ENCODE assay signal across 13 cellular contexts in the genomic region with DNA sequence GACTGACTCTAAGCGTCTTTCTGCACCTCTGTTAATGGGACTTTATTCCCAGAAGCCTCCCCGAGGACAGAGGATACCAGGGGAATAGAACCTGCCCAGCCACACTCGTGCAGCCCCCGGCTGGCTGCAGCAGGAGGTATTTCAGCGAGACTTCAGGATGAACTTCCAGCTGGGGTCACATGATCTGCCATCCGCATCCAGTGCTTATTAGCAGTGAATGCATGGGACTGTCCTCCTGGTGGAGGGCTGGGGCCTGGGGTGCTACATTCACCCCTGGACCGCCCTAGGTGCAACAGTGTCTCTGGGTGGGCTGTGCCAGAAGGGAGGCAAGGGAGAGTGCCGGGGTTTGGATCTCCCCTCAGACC. TPM values are rescaled to one million over a fixed set of nuclear protein-coding genes. Genes with fewer than 3 reads are reported as not detected.
DNase-seq lines count a peak whose midpoint lies in the region; ATAC-seq, FAIRE-seq and TF ChIP-seq lines count a peak whose summit lies in the region.
"Had no signal": no experiment of that assay in that cellular context is flagged by ENCODE, and none has a peak within 500 bp of the region (broad histone marks: within the 10 kb centered on the region; RNA-seq: fewer than 3 reads in every experiment).

No MANE protein-coding gene starts in this region.

- H2BK12ac ChIP-seq in H1 (ENCODE audit: low read depth, low read length), result no peak overlapping the region

- H3K9ac ChIP-seq in H1 (replicated peaks in 1 of 4; ENCODE audit: extremely low read depth in 1 of 4, low read depth in 3 of 4, low read length in 3 of 4), result no peak overlapping the region

- no peak overlapping the region for H3K4ac ChIP-seq in H1 (replicated peaks; ENCODE audit: insufficient read length, low read depth, low read length)

- no peaks in the 10 kb centered on the region for H3K79me1 ChIP-seq in H1 (ENCODE audit: low read depth, low read length)

- H3K27ac Mint-ChIP-seq in CD14-positive monocyte (no peak overlapping the region), T-cell (peak overlapping the region in 1 of 2 donors; percentile 58), osteocyte (ENCODE audit: unreplicated experiment) (peak overlapping the region; percentile 18)
- H3K27ac Mint-ChIP-seq: activated CD8-positive, alpha-beta memory T cell treated with anti-CD3 and anti-CD28 coated beads, Interleukin-2, amount 10 ng/mL, durations not matched to agents 7 days and 5 days had no signal

- no peak overlapping the region for H3K27ac ChIP-seq in H1 (ENCODE audit: low read depth, low read length)
- H3K27ac ChIP-seq: RWPE1 had no signal

- H3K4me1 ChIP-seq in H1 (replicated peaks in 1 of 4; ENCODE audit: control insufficient read depth in 3 of 4, insufficient read depth in 4 of 4, low read length in 3 of 4), result peaks cover 0 to 51% (median 34%) of the 10 kb centered on the region in 4 experiments; a peak in 6 of 7 replicates

- no peak for TF ChIP-seq POLR2A in H1 (IDR thresholded peaks at IDR 0.05; ENCODE audit: control extremely low read depth in 1 of 2, low read depth in 2 of 2, low read length in 2 of 2)

- no peaks in the 10 kb centered on the region for H3K9me3 ChIP-seq in H1 (ENCODE audit: insufficient read depth in 2 of 2, low read depth in 1 of 2, low read length in 1 of 2)

- no peaks in the 10 kb centered on the region; the same call in 1 of the 2 replicates for H3K23me2 ChIP-seq in H1 (ENCODE audit: low read depth, low read length)

- H4K91ac ChIP-seq in H1 (replicated peaks; ENCODE audit: insufficient read length, low read length), result no peak overlapping the region

- TF ChIP-seq RAD21 in H1 (IDR thresholded peaks at IDR 0.05 in 1 of 2, conservative IDR thresholded peaks at IDR 0.05 in 1 of 2; ENCODE audit: low read depth in 2 of 2, low read length in 2 of 2), result no peak

- H4K20me1 ChIP-seq in H1 (replicated peaks in 1 of 2; ENCODE audit: control insufficient read depth in 1 of 2, insufficient read depth in 2 of 2, low read length in 2 of 2), result peaks cover 4 to 22% of the 10 kb centered on the region in 2 experiments

- ATAC-seq in T-cell (replicated peaks in 1 of 4), result no peak
- no peak for ATAC-seq in HG03108 (IDR thresholded peaks at IDR 0.05; ENCODE audit: unreplicated experiment)
- ATAC-seq: activated CD8-positive, alpha-beta memory T cell treated with anti-CD3 and anti-CD28 coated beads, Interleukin-2, amount 10 ng/mL, durations not matched to agents 7 days and 5 days had no signal

- no peak overlapping the region for H2BK15ac ChIP-seq in H1 (ENCODE audit: low read length)

- intact Hi-C loops in CD14-positive monocyte (cut with micrococcal nuclease), result loop anchor here (5.0 to 10.0 kb wide), 3 partner anchors 258 to 368 kb away; no protein-coding TSS in a partner anchor

- no peak overlapping the region for H2AFZ ChIP-seq in H1 (ENCODE audit: low read length)

- no peak overlapping the region for H3K14ac ChIP-seq in H1 (ENCODE audit: insufficient read length)

- CTCF ChIA-PET in T-cell (lab: Charles Lee), result no interaction called here
- CTCF ChIA-PET in H1 (lab: Charles Lee; ENCODE audit: partially characterized antibody), result interaction anchor here (0.6 to 9.1 kb wide), 6 partner anchors 15 to 1120 kb away, joined by 3 to 100 read pairs (median 3); no protein-coding TSS in a partner anchor

- no peak for DNase-seq in CD14-positive monocyte (ENCODE audit: low spot score)
- DNase-seq in T-cell, result peak in 1 of 34 experiments; percentile 20
- DNase-seq in H1 (ENCODE audit: low read depth in 1 of 2, low spot score in 2 of 2), result no peak
- no peak for DNase-seq in osteocyte (ENCODE audit: extremely low spot score, unreplicated experiment)
- DNase-seq in NK-92 treated with Interleukin-12 subunit alpha and Interleukin-12 subunit beta, amount 100 ng/mL, for 24 hours (lab: John Stamatoyannopoulos, UW), result no peak
- DNase-seq in Kasumi-1 (lab: John Stamatoyannopoulos, UW), result no peak
- no peak for DNase-seq in HuH-7 (ENCODE audit: low spot score)
- DNase-seq: activated CD8-positive, alpha-beta memory T cell treated with anti-CD3 and anti-CD28 coated beads, Interleukin-2, amount 10 ng/mL, durations not matched to agents 7 days and 5 days; NCI-H1105 had no signal

- peak overlapping the region; percentile 31; the same call in 1 of the 2 replicates for H4K8ac ChIP-seq in H1 (ENCODE audit: extremely low read depth, insufficient read depth, low read length)

- no peak overlapping the region for H3K23ac ChIP-seq in H1 (ENCODE audit: insufficient read length)

- H4K5ac ChIP-seq in H1 (ENCODE audit: insufficient read length, low read depth, low read length), result no peak overlapping the region

- H3K56ac ChIP-seq in H1 (replicated peaks; ENCODE audit: insufficient read length, low read depth, low read length), result no peak overlapping the region

- H3K9me3 Mint-ChIP-seq in CD14-positive monocyte, result peaks cover 0 to 9% (median 2%) of the 10 kb centered on the region in 7 donors
- no peaks in the 10 kb centered on the region for H3K9me3 Mint-ChIP-seq in T-cell
- no peaks in the 10 kb centered on the region for H3K9me3 Mint-ChIP-seq in osteocyte (ENCODE audit: unreplicated experiment)

- TF ChIP-seq EP300 in H1 (IDR thresholded peaks at IDR 0.05; ENCODE audit: borderline replicate concordance in 1 of 2, low read depth in 2 of 2, low read length in 2 of 2), result no peak

- no peak overlapping the region for H2AK5ac ChIP-seq in H1 (ENCODE audit: low read depth, low read length)

- WGBS in H1 (ENCODE audit: extremely low coverage in 1 of 2, insufficient coverage in 1 of 2, insufficient read length in 1 of 2, insufficient replicate concordance in 2 of 2, low coverage in 1 of 2, low lambda C conversion rate in 2 of 2, missing lambda C conversion rate in 1 of 2), 2 experiments, result 72% methylated on average over 8 of the region's 8 CpGs; no CpG with 5 or more reads in 1 of the 2 experiments

- H3K4me3 ChIP-seq in H1 (ENCODE audit: extremely low read depth in 1 of 4, insufficient read depth in 2 of 4, low read depth in 3 of 4, low read length in 4 of 4), result peak overlapping the region in 1 of 4 experiments; percentile 63; a peak in 2 of 8 replicates

- no peaks in the 10 kb centered on the region for H3K36me3 ChIP-seq in H1 (ENCODE audit: control insufficient read depth in 2 of 4, insufficient read depth in 4 of 4, low read length in 3 of 4)

- TF ChIP-seq CTCF in CD14-positive monocyte (IDR thresholded peaks at IDR 0.05), result no peak
- TF ChIP-seq CTCF in H1 (IDR thresholded peaks at IDR 0.05; ENCODE audit: control extremely low read depth in 1 of 3, insufficient read depth in 1 of 3, low read depth in 1 of 3, low read length in 3 of 3), result no peak
- TF ChIP-seq CTCF in osteocyte (IDR thresholded peaks at IDR 0.05), result no peak

- H3K27me3 Mint-ChIP-seq in CD14-positive monocyte (ENCODE audit: low read depth in 3 of 3) (peaks cover 47 to 78% (median 57%) of the 10 kb centered on the region in 3 donors), T-cell (peaks cover 0 to 1% of the 10 kb centered on the region in 2 donors), osteocyte (ENCODE audit: unreplicated experiment) (peaks cover 3% of the 10 kb centered on the region)

- H3K36me3 Mint-ChIP-seq in CD14-positive monocyte (no peaks in the 10 kb centered on the region), T-cell (no peaks in the 10 kb centered on the region), osteocyte (ENCODE audit: unreplicated experiment) (no peaks in the 10 kb centered on the region)
- H3K36me3 Mint-ChIP-seq: activated CD8-positive, alpha-beta memory T cell treated with anti-CD3 and anti-CD28 coated beads, Interleukin-2, amount 10 ng/mL, durations not matched to agents 7 days and 5 days had no signal

- H3K4me3 Mint-ChIP-seq in CD14-positive monocyte, result peak overlapping the region; percentile 34 to 70
- H3K4me3 Mint-ChIP-seq in T-cell, result peak overlapping the region; percentile 59 to 73 (median 70)
- H3K4me3 Mint-ChIP-seq in osteocyte (ENCODE audit: unreplicated experiment), result peak overlapping the region; percentile 54
- H3K4me3 Mint-ChIP-seq: activated CD8-positive, alpha-beta memory T cell treated with anti-CD3 and anti-CD28 coated beads, Interleukin-2, amount 10 ng/mL, durations not matched to agents 7 days and 5 days had no signal

- POLR2A ChIA-PET in T-cell (lab: Charles Lee) (no interaction called here), H1 (lab: Charles Lee; ENCODE audit: partially characterized antibody) (interaction anchor here (0.7 to 6.9 kb wide), 7 partner anchors 13 to 219 kb away, joined by 3 to 58 read pairs (median 4); no protein-coding TSS in a partner anchor)

- no peak overlapping the region; the same call in 1 of the 2 replicates for H2BK20ac ChIP-seq in H1 (ENCODE audit: low read length)

- no peak overlapping the region for H2BK120ac ChIP-seq in H1 (replicated peaks; ENCODE audit: low read depth, low read length)

- no peaks in the 10 kb centered on the region for H3K79me2 ChIP-seq in H1 (ENCODE audit: control insufficient read depth in 1 of 2, insufficient read depth in 2 of 2, low read length in 2 of 2)

- H3K4me1 Mint-ChIP-seq in CD14-positive monocyte (no peaks in the 10 kb centered on the region), T-cell (peaks cover 26 to 32% (median 27%) of the 10 kb centered on the region in 3 donors), osteocyte (ENCODE audit: unreplicated experiment) (peaks cover 20% of the 10 kb centered on the region)

- H3K27me3 ChIP-seq in H1 (replicated peaks in 1 of 4; ENCODE audit: control insufficient read depth in 3 of 4, extremely low read depth in 1 of 4, insufficient read depth in 3 of 4, low read length in 3 of 4), result peaks cover 18 to 51% (median 48%) of the 10 kb centered on the region in 4 experiments

- H2BK5ac ChIP-seq in H1 (ENCODE audit: low read depth, low read length), result no peak overlapping the region

- FAIRE-seq in H1 (lab: Jason Lieb, UNC), result no peak

- H3K4me2 ChIP-seq in H1 (ENCODE audit: insufficient read depth in 1 of 2, low read depth in 2 of 2, low read length in 2 of 2), result peak overlapping the region; percentile 53 to 83; a peak in 2 of 4 replicates

- no peak overlapping the region for H3K18ac ChIP-seq in H1 (ENCODE audit: extremely low read depth, low read length)

RNA-seq across cellular contexts. Expression of gene DUSP8, which starts 1.6 kb away (rescaled TPM):
- polyA plus RNA-seq in CD14-positive monocyte, result not detected
- 10 to 100 TPM in 2 of 5 donors, 1 to 10 TPM in 3; 5.2 to 64.3 (median 8.7) TPM for total RNA-seq in T-cell
- total RNA-seq in H1 (2021; fragmentation: NEBNext Ultra II Directional; extraction: Animal tissue kit (Norgen Biotek cat#: 25700)), result 2.1 and 2.8 TPM in 2 replicates
- 3.6 and 4.1 TPM in 2 replicates for polyA plus RNA-seq in H1 (2011; rRNA removed)
- 2.4 TPM for polyA plus RNA-seq in H1 (2011; cell fraction: cytosol; rRNA removed)
- 4.9 TPM for polyA plus RNA-seq in H1 (2011; cell fraction: nucleus; rRNA removed)
- polyA plus RNA-seq in H1 (2012, experiment 1 of 2), result 2.1 to 5.2 TPM (median 4.3 TPM) in 4 replicates
- 1.3 TPM for polyA plus RNA-seq in H1 (2012, experiment 2 of 2)
- polyA plus RNA-seq in H1 (2013, experiment 1 of 2), result 1.7 TPM
- polyA plus RNA-seq in H1 (2013, experiment 2 of 2), result 2.1 TPM
- polyA minus RNA-seq in H1 (2011; rRNA and poly(A)+ RNA removed), result 0.90 and 5.2 TPM in 2 replicates
- polyA minus RNA-seq in H1 (2011; cell fraction: cytosol; rRNA and poly(A)+ RNA removed), result 2.0 TPM
- polyA minus RNA-seq in H1 (2011; cell fraction: nucleus; rRNA and poly(A)+ RNA removed), result 1.7 TPM
- total RNA-seq in osteocyte, result 5.4 and 7.7 TPM in 2 replicates

RNA-seq across cellular contexts. Expression of gene KRTAP5-1, which starts 14.6 kb away (rescaled TPM):
- polyA plus RNA-seq in CD14-positive monocyte (not detected), H1 (2011; rRNA removed) (not detected in 2 replicates)
- total RNA-seq in T-cell (not detected), osteocyte (not detected in 2 replicates)
- not detected in 2 replicates for total RNA-seq in H1 (2021; fragmentation: NEBNext Ultra II Directional; extraction: Animal tissue kit (Norgen Biotek cat#: 25700))
- polyA plus RNA-seq in H1 (2011; cell fraction: cytosol; rRNA removed), result not detected
- polyA plus RNA-seq in H1 (2011; cell fraction: nucleus; rRNA removed), result not detected
- polyA plus RNA-seq in H1 (2012, experiment 1 of 2), result 0.27 TPM in 1 of 4 replicates, not detected in the others
- not detected for polyA plus RNA-seq in H1 (2012, experiment 2 of 2)
- not detected for polyA plus RNA-seq in H1 (2013, experiment 1 of 2)
- polyA plus RNA-seq in H1 (2013, experiment 2 of 2), result not detected
- not detected in 2 replicates for polyA minus RNA-seq in H1 (2011; rRNA and poly(A)+ RNA removed)
- polyA minus RNA-seq in H1 (2011; cell fraction: cytosol; rRNA and poly(A)+ RNA removed), result not detected
- polyA minus RNA-seq in H1 (2011; cell fraction: nucleus; rRNA and poly(A)+ RNA removed), result not detected
- total RNA-seq: activated CD8-positive, alpha-beta memory T cell treated with anti-CD3 and anti-CD28 coated beads, Interleukin-2, amount 10 ng/mL, durations not matched to agents 7 days and 5 days; epithelial cell of proximal tubule; mononuclear cell had no signal

RNA-seq across cellular contexts. Expression of gene KRTAP5-2, which starts 27.6 kb away (rescaled TPM):
- polyA plus RNA-seq in CD14-positive monocyte, result not detected
- total RNA-seq in T-cell, result not detected
- not detected in 2 replicates for total RNA-seq in H1 (2021; fragmentation: NEBNext Ultra II Directional; extraction: Animal tissue kit (Norgen Biotek cat#: 25700))
- polyA plus RNA-seq in H1 (2011; rRNA removed), result not detected in 2 replicates
- not detected for polyA plus RNA-seq in H1 (2011; cell fraction: cytosol; rRNA removed)
- polyA plus RNA-seq in H1 (2011; cell fraction: nucleus; rRNA removed), result not detected
- polyA plus RNA-seq in H1 (2012, experiment 1 of 2), result 0.25 TPM in 1 of 4 replicates, not detected in the others
- not detected for polyA plus RNA-seq in H1 (2012, experiment 2 of 2)
- polyA plus RNA-seq in H1 (2013, experiment 1 of 2), result not detected
- polyA plus RNA-seq in H1 (2013, experiment 2 of 2), result not detected
- polyA minus RNA-seq in H1 (2011; rRNA and poly(A)+ RNA removed), result not detected in 2 replicates
- polyA minus RNA-seq in H1 (2011; cell fraction: cytosol; rRNA and poly(A)+ RNA removed), result not detected
- not detected for polyA minus RNA-seq in H1 (2011; cell fraction: nucleus; rRNA and poly(A)+ RNA removed)
- total RNA-seq in osteocyte, result not detected in 2 replicates
- total RNA-seq: activated CD8-positive, alpha-beta memory T cell treated with anti-CD3 and anti-CD28 coated beads, Interleukin-2, amount 10 ng/mL, durations not matched to agents 7 days and 5 days; epithelial cell of proximal tubule; mononuclear cell had no signal

RNA-seq across cellular contexts. Expression of gene KRTAP5-3, which starts 37.8 kb away (rescaled TPM):
- polyA plus RNA-seq in CD14-positive monocyte (not detected), H1 (2011; rRNA removed) (not detected in 2 replicates)
- total RNA-seq in T-cell (not detected), osteocyte (not detected in 2 replicates)
- total RNA-seq in H1 (2021; fragmentation: NEBNext Ultra II Directional; extraction: Animal tissue kit (Norgen Biotek cat#: 25700)), result not detected in 2 replicates
- not detected for polyA plus RNA-seq in H1 (2011; cell fraction: cytosol; rRNA removed)
- polyA plus RNA-seq in H1 (2011; cell fraction: nucleus; rRNA removed), result not detected
- not detected in 4 replicates for polyA plus RNA-seq in H1 (2012, experiment 1 of 2)
- polyA plus RNA-seq in H1 (2012, experiment 2 of 2), result not detected
- polyA plus RNA-seq in H1 (2013, experiment 1 of 2), result not detected
- not detected for polyA plus RNA-seq in H1 (2013, experiment 2 of 2)
- polyA minus RNA-seq in H1 (2011; rRNA and poly(A)+ RNA removed), result not detected in 2 replicates
- not detected for polyA minus RNA-seq in H1 (2011; cell fraction: cytosol; rRNA and poly(A)+ RNA removed)
- not detected for polyA minus RNA-seq in H1 (2011; cell fraction: nucleus; rRNA and poly(A)+ RNA removed)
- total RNA-seq: activated CD8-positive, alpha-beta memory T cell treated with anti-CD3 and anti-CD28 coated beads, Interleukin-2, amount 10 ng/mL, durations not matched to agents 7 days and 5 days; epithelial cell of proximal tubule; mononuclear cell had no signal

RNA-seq across cellular contexts. Expression of gene KRTAP5-4, which starts 51.4 kb away (rescaled TPM):
- polyA plus RNA-seq in CD14-positive monocyte (not detected), H1 (2011; rRNA removed) (not detected in 2 replicates)
- total RNA-seq in T-cell (not detected), osteocyte (not detected in 2 replicates)
- not detected in 2 replicates for total RNA-seq in H1 (2021; fragmentation: NEBNext Ultra II Directional; extraction: Animal tissue kit (Norgen Biotek cat#: 25700))
- polyA plus RNA-seq in H1 (2011; cell fraction: cytosol; rRNA removed), result not detected
- polyA plus RNA-seq in H1 (2011; cell fraction: nucleus; rRNA removed), result not detected
- not detected in 4 replicates for polyA plus RNA-seq in H1 (2012, experiment 1 of 2)
- polyA plus RNA-seq in H1 (2012, experiment 2 of 2), result not detected
- not detected for polyA plus RNA-seq in H1 (2013, experiment 1 of 2)
- polyA plus RNA-seq in H1 (2013, experiment 2 of 2), result not detected
- polyA minus RNA-seq in H1 (2011; rRNA and poly(A)+ RNA removed), result not detected in 2 replicates
- not detected for polyA minus RNA-seq in H1 (2011; cell fraction: cytosol; rRNA and poly(A)+ RNA removed)
- polyA minus RNA-seq in H1 (2011; cell fraction: nucleus; rRNA and poly(A)+ RNA removed), result not detected
- total RNA-seq: activated CD8-positive, alpha-beta memory T cell treated with anti-CD3 and anti-CD28 coated beads, Interleukin-2, amount 10 ng/mL, durations not matched to agents 7 days and 5 days; epithelial cell of proximal tubule; mononuclear cell had no signal
